In genomic region chr11:36033082-36033751, GRCh38 we compare ENCODE assay signal across 29 cellular contexts.
DNase-seq lines count a peak whose midpoint lies in the region; FAIRE-seq and TF ChIP-seq lines count a peak whose summit lies in the region.
"Had no signal": no experiment of that assay in that cellular context is flagged by ENCODE, and none has a peak within 500 bp of the region (broad histone marks: within the 10 kb centered on the region; RNA-seq: fewer than 3 reads in every experiment).

No MANE protein-coding gene starts in this region.

- POLR2A ChIA-PET in H1 (lab: Charles Lee; ENCODE audit: partially characterized antibody), result interaction anchor here (0.6 to 1.8 kb wide), 9 partner anchors 9 to 149 kb away, joined by 3 to 5 read pairs (median 3); no protein-coding TSS in a partner anchor

- 65% methylated on average over 9 of the region's 9 CpGs; no CpG with 5 or more reads in 1 of the 2 experiments for WGBS in H1 (ENCODE audit: extremely low coverage in 1 of 2, insufficient coverage in 1 of 2, insufficient read length in 1 of 2, insufficient replicate concordance in 2 of 2, low coverage in 1 of 2, low lambda C conversion rate in 2 of 2, missing lambda C conversion rate in 1 of 2), 2 experiments
- no CpG with 5 or more reads among the region's 9 CpGs for WGBS in mesendoderm (ENCODE audit: extremely low coverage, insufficient coverage, low lambda C conversion rate)

- CTCF ChIA-PET in H1 (lab: Charles Lee; ENCODE audit: partially characterized antibody), result interaction anchor here (0.6 to 2.5 kb wide), 6 partner anchors 9 to 211 kb away, joined by 3 to 8 read pairs (median 4); no protein-coding TSS in a partner anchor

- peak overlapping the region in 1 of 4 experiments; percentile 34; a peak in 1 of 7 replicates for H3K9ac ChIP-seq in H1 (replicated peaks in 1 of 4; ENCODE audit: extremely low read depth in 1 of 4, low read depth in 3 of 4, low read length in 3 of 4)
- H3K9ac ChIP-seq in mesendoderm (ENCODE audit: low read length), result no peak overlapping the region
- H3K9ac ChIP-seq: BLaER1 treated with 17β-estradiol and CSF1 and Interleukin-3, amounts not matched to agents 10 nM and 100 nM had no signal

- TF ChIP-seq EP300 in H1 (IDR thresholded peaks at IDR 0.05; ENCODE audit: borderline replicate concordance in 1 of 2, low read depth in 2 of 2, low read length in 2 of 2), result peak in 1 of 2 experiments; percentile 96; a peak in 2 of 3 replicates

- H3K18ac ChIP-seq in H1 (ENCODE audit: extremely low read depth, low read length) (no peak overlapping the region; the same call in 1 of the 2 replicates), mesendoderm (ENCODE audit: low read length) (no peak overlapping the region)

- H3K23me2 ChIP-seq in H1 (ENCODE audit: low read depth, low read length), result no peaks in the 10 kb centered on the region

- FAIRE-seq in H1 (lab: Jason Lieb, UNC), result peak; percentile 89
- FAIRE-seq: bronchial epithelial cell, GM12878, GM19239, K562 had no signal

- H2AK5ac ChIP-seq in H1 (ENCODE audit: low read depth, low read length) (no peak overlapping the region), mesendoderm (ENCODE audit: low read length) (no peak overlapping the region)

- no peaks in the 10 kb centered on the region for H3K27me3 ChIP-seq in H1 (replicated peaks in 1 of 4; ENCODE audit: control insufficient read depth in 3 of 4, extremely low read depth in 1 of 4, insufficient read depth in 3 of 4, low read length in 3 of 4)
- no peaks in the 10 kb centered on the region for H3K27me3 ChIP-seq in mesendoderm (ENCODE audit: insufficient read depth, low read length, poor library complexity)
- H3K27me3 ChIP-seq: BLaER1 treated with 17β-estradiol and CSF1 and Interleukin-3, amounts not matched to agents 10 nM and 100 nM; colonic mucosa; esophagus squamous epithelium; gastroesophageal sphincter; MG63 had no signal

- TF ChIP-seq RAD21 in H1 (IDR thresholded peaks at IDR 0.05 in 1 of 2, conservative IDR thresholded peaks at IDR 0.05 in 1 of 2; ENCODE audit: low read depth in 2 of 2, low read length in 2 of 2), result no peak; a peak in 1 of 4 replicates

- H2BK5ac ChIP-seq in H1 (ENCODE audit: low read depth, low read length) (peak overlapping the region; percentile 58; the same call in 1 of the 2 replicates), mesendoderm (ENCODE audit: low read length) (no peak overlapping the region)

- H2BK15ac ChIP-seq in H1 (ENCODE audit: low read length) (no peak overlapping the region), mesendoderm (replicated peaks; ENCODE audit: low read depth) (no peak overlapping the region)

- no peak overlapping the region for H4K5ac ChIP-seq in H1 (ENCODE audit: insufficient read length, low read depth, low read length)
- no peak overlapping the region for H4K5ac ChIP-seq in mesendoderm (ENCODE audit: low read length)

- H3K4me2 ChIP-seq in H1 (ENCODE audit: insufficient read depth in 1 of 2, low read depth in 2 of 2, low read length in 2 of 2), result peak overlapping the region; percentile 35 to 47; a peak in 3 of 4 replicates
- no peak overlapping the region for H3K4me2 ChIP-seq in mesendoderm (ENCODE audit: low read length)
- H3K4me2 ChIP-seq: BLaER1 treated with 17β-estradiol and CSF1 and Interleukin-3, amounts not matched to agents 10 nM and 100 nM had no signal

- H3K56ac ChIP-seq in H1 (replicated peaks; ENCODE audit: insufficient read length, low read depth, low read length), result no peak overlapping the region
- H3K56ac ChIP-seq in mesendoderm (ENCODE audit: low read length), result no peak overlapping the region

- H3K79me1 ChIP-seq in H1 (ENCODE audit: low read depth, low read length), result peaks cover 13% of the 10 kb centered on the region
- peaks cover 23% of the 10 kb centered on the region for H3K79me1 ChIP-seq in mesendoderm (ENCODE audit: low read length)

- H3K79me2 ChIP-seq in H1 (ENCODE audit: control insufficient read depth in 1 of 2, insufficient read depth in 2 of 2, low read length in 2 of 2), result peaks cover 3 to 50% of the 10 kb centered on the region in 2 experiments
- H3K79me2 ChIP-seq in mesendoderm (ENCODE audit: control insufficient read depth, insufficient read depth, low read length), result peaks cover 5% of the 10 kb centered on the region

- H3K14ac ChIP-seq in H1 (ENCODE audit: insufficient read length), result no peak overlapping the region

- H3K4me1 ChIP-seq in H1 (replicated peaks in 1 of 4; ENCODE audit: control insufficient read depth in 3 of 4, insufficient read depth in 4 of 4, low read length in 3 of 4), result peaks cover 5 to 10% (median 8%) of the 10 kb centered on the region in 4 experiments
- no peaks in the 10 kb centered on the region for H3K4me1 ChIP-seq in mesendoderm (ENCODE audit: control insufficient read depth, low read depth, low read length)
- H3K4me1 ChIP-seq: colonic mucosa had no signal

- TF ChIP-seq CTCF in H1 (IDR thresholded peaks at IDR 0.05; ENCODE audit: control extremely low read depth in 1 of 3, insufficient read depth in 1 of 3, low read depth in 1 of 3, low read length in 3 of 3), result no peak

- H3K27ac ChIP-seq in H1 (ENCODE audit: low read depth, low read length) (peak overlapping the region; percentile 73), mesendoderm (ENCODE audit: low read depth, low read length) (no peak overlapping the region)
- H3K27ac ChIP-seq: BLaER1 treated with 17β-estradiol and CSF1 and Interleukin-3, amounts not matched to agents 10 nM and 100 nM; colonic mucosa; esophagus squamous epithelium; gastroesophageal sphincter; skin epidermis; WERI-Rb-1 had no signal

- H2BK20ac ChIP-seq in H1 (ENCODE audit: low read length), result no peak overlapping the region; the same call in 1 of the 2 replicates

- DNase-seq in ELF-1 (ENCODE audit: low read depth, low spot score), result peak; percentile 43
- peak; percentile 73 for DNase-seq in NCI-H345 (lab: John Stamatoyannopoulos, UW)
- peak; percentile 44 to 54 for DNase-seq in H1 (ENCODE audit: low read depth in 1 of 2, low spot score in 2 of 2)
- DNase-seq in mesendoderm, result peak; percentile 59
- DNase-seq in activated CD8-positive, alpha-beta memory T cell treated with anti-CD3 and anti-CD28 coated beads, Interleukin-2, amount 50 U/mL, for 4 hours, result no peak
- no peak for DNase-seq in dermis blood vessel endothelial cell
- no peak for DNase-seq in OCI-M1 (lab: John Stamatoyannopoulos, UW)
- DNase-seq: ACHN; activated CD4-positive, alpha-beta T cell treated with anti-CD3 and anti-CD28 coated beads, Interleukin-2, amount 10 ng/mL, durations not matched to agents 7 days and 5 days; activated naive CD4-positive, alpha-beta T cell treated with anti-CD3 and anti-CD28 coated beads for 36 hours; amniotic stem cell; colonic mucosa; COR-L47; DMS79 treated with DMSO at 0.1 percent for 48 hours; effector memory CD8-positive, alpha-beta T cell; esophagus squamous epithelium; mammary epithelial cell; MG63; NCI-H1436 treated with DMSO at 0.1 percent for 48 hours; NCI-H526; occipital lobe; WERI-Rb-1 had no signal

- peaks cover 0 to 9% (median 0%) of the 10 kb centered on the region in 4 experiments; a peak in 3 of 8 replicates for H3K36me3 ChIP-seq in H1 (ENCODE audit: control insufficient read depth in 2 of 4, insufficient read depth in 4 of 4, low read length in 3 of 4)
- no peaks in the 10 kb centered on the region for H3K36me3 ChIP-seq in mesendoderm (ENCODE audit: control insufficient read depth, insufficient read depth, low read length)
- H3K36me3 ChIP-seq: colonic mucosa, gastroesophageal sphincter, MG63 had no signal

- H4K8ac ChIP-seq in H1 (ENCODE audit: extremely low read depth, insufficient read depth, low read length) (no peak overlapping the region), mesendoderm (ENCODE audit: low read depth, low read length) (no peak overlapping the region)

- H3K9me3 ChIP-seq in H1 (ENCODE audit: insufficient read depth in 2 of 2, low read depth in 1 of 2, low read length in 1 of 2), result no peaks in the 10 kb centered on the region
- H3K9me3 ChIP-seq: colonic mucosa, esophagus squamous epithelium, MG63 had no signal

- 0 out of 2 replicates have a peak overlapping the region, but pooled peaks have one; percentile 77 for H2BK12ac ChIP-seq in H1 (ENCODE audit: low read depth, low read length)

- no peak overlapping the region for H3K4ac ChIP-seq in H1 (replicated peaks; ENCODE audit: insufficient read length, low read depth, low read length)
- no peak overlapping the region for H3K4ac ChIP-seq in mesendoderm (ENCODE audit: low read depth, low read length)

- H3K23ac ChIP-seq in H1 (ENCODE audit: insufficient read length), result no peak overlapping the region
- H3K23ac ChIP-seq in mesendoderm (ENCODE audit: low read length), result no peak overlapping the region

- no peak for TF ChIP-seq POLR2A in H1 (IDR thresholded peaks at IDR 0.05; ENCODE audit: control extremely low read depth in 1 of 2, low read depth in 2 of 2, low read length in 2 of 2)

- H2AFZ ChIP-seq in H1 (ENCODE audit: low read length), result no peak overlapping the region

- no peaks in the 10 kb centered on the region for H4K20me1 ChIP-seq in H1 (replicated peaks in 1 of 2; ENCODE audit: control insufficient read depth in 1 of 2, insufficient read depth in 2 of 2, low read length in 2 of 2)

- H4K91ac ChIP-seq in H1 (replicated peaks; ENCODE audit: insufficient read length, low read length), result peak overlapping the region; percentile 85

- H2BK120ac ChIP-seq in H1 (replicated peaks; ENCODE audit: low read depth, low read length), result no peak overlapping the region
- H2BK120ac ChIP-seq in mesendoderm (ENCODE audit: low read depth, low read length), result no peak overlapping the region

- peak overlapping the region in 1 of 4 experiments; percentile 15; a peak in 1 of 8 replicates for H3K4me3 ChIP-seq in H1 (ENCODE audit: extremely low read depth in 1 of 4, insufficient read depth in 2 of 4, low read depth in 3 of 4, low read length in 4 of 4)
- H3K4me3 ChIP-seq in mesendoderm (ENCODE audit: low read length), result no peak overlapping the region
- H3K4me3 ChIP-seq: BLaER1 treated with 17β-estradiol and CSF1 and Interleukin-3, amounts not matched to agents 10 nM and 100 nM; colonic mucosa; esophagus squamous epithelium; gastroesophageal sphincter; GM12878; K562; MG63; skin epidermis had no signal

TF ChIP-seq in H1, 55 proteins besides CTCF, POLR2A, EP300 and RAD21 (continues in another document):
- TF ChIP-seq KDM4A (IDR thresholded peaks at IDR 0.05; ENCODE audit: low read depth, low read length, severe bottlenecking) (no peak), KDM5A (IDR thresholded peaks at IDR 0.05; ENCODE audit: low read length) (no peak), SUZ12 (IDR thresholded peaks at IDR 0.05; ENCODE audit: low read length) (no peak), GABPA (IDR thresholded peaks at IDR 0.05; ENCODE audit: borderline replicate concordance, insufficient read depth, low read length) (no peak), RFX5 (IDR thresholded peaks at IDR 0.05; ENCODE audit: borderline replicate concordance, low read depth, low read length) (no peak), HDAC2 (IDR thresholded peaks at IDR 0.05; ENCODE audit: borderline replicate concordance in 1 of 2, low read depth in 2 of 2, low read length in 2 of 2) (peak in 1 of 2 experiments; percentile 79; a peak in 1 of 4 replicates), ASH2L (IDR thresholded peaks at IDR 0.05; ENCODE audit: low read length) (peak; percentile 36), KDM1A (IDR thresholded peaks at IDR 0.05; ENCODE audit: borderline replicate concordance, low read length) (no peak), RXRA (IDR thresholded peaks at IDR 0.05; ENCODE audit: insufficient read depth, low read depth, low read length) (no peak), BRCA1 (IDR thresholded peaks at IDR 0.05; ENCODE audit: low read depth, low read length) (no peak)

Comparison
In these comparisons a context has a peak if more than half of its experiments do, and no peak if none do; other contexts are left out.
1. DNase-seq: peak in ELF-1 (single experiment), NCI-H345 (single experiment), H1 (2 of 2) and mesendoderm (single experiment); none in activated CD8-positive, alpha-beta memory T cell treated with anti-CD3 and anti-CD28 coated beads, Interleukin-2, amount 50 U/mL, for 4 hours (single experiment), dermis blood vessel endothelial cell (single experiment) and OCI-M1 (single experiment).